In genomic region chr2:96831679-96832078, GRCh38 we compare ENCODE assay signal across 11 cellular contexts. TPM values are rescaled to one million over a fixed set of nuclear protein-coding genes. Genes with fewer than 3 reads are reported as not detected.
DNase-seq lines count a peak whose midpoint lies in the region; ATAC-seq lines count a peak whose summit lies in the region.
"Had no signal": no experiment of that assay in that cellular context is flagged by ENCODE, and none has a peak within 500 bp of the region (broad histone marks: within the 10 kb centered on the region; RNA-seq: fewer than 3 reads in every experiment).

No MANE protein-coding gene starts in this region.

- ATAC-seq in sciatic nerve (peak; percentile 33), HG03097 (IDR thresholded peaks at IDR 0.05; ENCODE audit: low FRiP score, unreplicated experiment) (no peak), HG03342 (IDR thresholded peaks at IDR 0.05; ENCODE audit: unreplicated experiment) (no peak)

- in situ Hi-C loops in G401 (cut with HindIII; ENCODE audit: low sequenced_read_pairs), result no loop called here

- intact Hi-C loops in sciatic nerve (cut with DNase I), result no loop called here

- peak; percentile 39 for DNase-seq in G401 (ENCODE audit: low spot score)
- peak; percentile 28 for DNase-seq in SW480 (ENCODE audit: low spot score)
- peak; percentile 71 for DNase-seq in iPS-NIHi11 (ENCODE audit: low spot score)
- DNase-seq in sciatic nerve (ENCODE audit: low spot score), result no peak
- DNase-seq in stimulated activated CD4-positive, alpha-beta T cell treated with anti-CD3 and anti-CD28 coated beads, Interleukin-12 subunit alpha, Interleukin-12 subunit beta, amount 100 ng/mL, for 4 hours, result no peak
- DNase-seq: midbrain, NCI-H1105 treated with DMSO at 0.1 percent for 48 hours, NCI-H526, SJCRH30 had no signal

RNA-seq across cellular contexts. Expression of gene ANKRD23, which starts 12.1 kb away (rescaled TPM):
- total RNA-seq in G401 (2014; rRNA removed; shearing (Covaris generic)), result 2.2 and 3.5 TPM in 2 replicates
- total RNA-seq in sciatic nerve, result 8.3 TPM

RNA-seq across cellular contexts. Expression of gene CNNM3, which starts 15.6 kb away (rescaled TPM):
- total RNA-seq in G401 (2014; rRNA removed; shearing (Covaris generic)), result 15.9 and 16.6 TPM in 2 replicates
- 26.4 TPM for total RNA-seq in sciatic nerve

RNA-seq across cellular contexts. Expression of gene ANKRD39, which starts 26.1 kb away (rescaled TPM):
- total RNA-seq in G401 (2014; rRNA removed; shearing (Covaris generic)), result 28.4 and 45.2 TPM in 2 replicates
- total RNA-seq in sciatic nerve, result 15.9 TPM

RNA-seq across cellular contexts. Expression of gene SEMA4C, which starts 38.2 kb away (rescaled TPM):
- total RNA-seq in G401 (2014; rRNA removed; shearing (Covaris generic)), result 37.9 and 40.6 TPM in 2 replicates
- total RNA-seq in sciatic nerve, result 136 TPM

Comparison
In these comparisons a context has a peak if more than half of its experiments do, and no peak if none do; other contexts are left out.
1. DNase-seq: peak in G401 (single experiment), SW480 (single experiment) and iPS-NIHi11 (single experiment); none in sciatic nerve (single experiment) and stimulated activated CD4-positive, alpha-beta T cell treated with anti-CD3 and anti-CD28 coated beads, Interleukin-12 subunit alpha, Interleukin-12 subunit beta, amount 100 ng/mL, for 4 hours (single experiment).